In genomic region chr18:3597159-3597977, GRCh38 we compare ENCODE assay signal across 1 cellular context.
TF ChIP-seq lines count a peak whose summit lies in the region.

No MANE protein-coding gene starts in this region.

TF ChIP-seq in SK-N-SH, 30 proteins besides CTCF, POLR2A, EP300 and RAD21 (continued from another document):
- no peak for TF ChIP-seq USF2 (IDR thresholded peaks at IDR 0.05; ENCODE audit: borderline replicate concordance, low read depth, low read length)
